Comparison of ENCODE assay signal across 35 cellular contexts in genomic region chr12:55861396-55861795, GRCh38. TPM values are rescaled to one million over a fixed set of nuclear protein-coding genes. Genes with fewer than 3 reads are reported as not detected.
"Had no signal": no experiment of that assay in that cellular context is flagged by ENCODE, and none has a peak within 500 bp of the region (broad histone marks: within the 10 kb centered on the region; RNA-seq: fewer than 3 reads in every experiment).

No MANE protein-coding gene starts in this region.

- H3K4me3 ChIP-seq: adrenal gland, ascending aorta, body of pancreas, breast epithelium, cardiac muscle cell had no signal

- FAIRE-seq: astrocyte, bronchial epithelial cell had no signal

- H3K36me3 ChIP-seq: adrenal gland, ascending aorta, brain microvascular endothelial cell, breast epithelium, cardiac muscle cell had no signal

- H3K9me3 ChIP-seq: adrenal gland, body of pancreas had no signal

- ATAC-seq: activated naive CD4-positive, alpha-beta T cell treated with anti-CD3 and anti-CD28 coated beads, Interleukin-2, amount 50 U/mL, for 72 hours; activated naive CD8-positive, alpha-beta T cell treated with anti-CD3 and anti-CD28 coated beads, Interleukin-2, amount 50 U/mL, for 24 hours; activated T-cell treated with anti-CD3 and anti-CD28 coated beads, Interleukin-2, amount 50 U/mL, for 4 hours; activated T-cell treated with anti-CD3 and anti-CD28 coated beads, Interleukin-2, amount 50 U/mL, for 72 hours; activated T-helper 17 cell treated with anti-CD3 and anti-CD28 coated beads, Interleukin-2, amount 50 U/mL, for 72 hours; body of pancreas had no signal

- H3K27me3 ChIP-seq: adrenal gland, ascending aorta, body of pancreas, brain microvascular endothelial cell, breast epithelium, cardiac muscle cell had no signal

- H3K27ac ChIP-seq: adrenal gland, body of pancreas, brain microvascular endothelial cell, breast epithelium, cardiac muscle cell had no signal

- H3K4me1 ChIP-seq: adrenal gland, body of pancreas, breast epithelium had no signal

- DNase-seq: activated effector memory CD4-positive, alpha-beta T cell treated with anti-CD3 and anti-CD28 coated beads, Interleukin-2, amount 50 U/mL, for 16 hours; activated effector memory CD4-positive, alpha-beta T cell treated with Interleukin-2 at 50 U/mL for 16 hours; activated gamma-delta T cell; activated gamma-delta T cell treated with Interleukin-2 at 50 U/mL for 16 hours; activated naive CD4-positive, alpha-beta T cell; activated naive CD4-positive, alpha-beta T cell treated with anti-CD3 and anti-CD28 coated beads for 36 hours; activated naive CD4-positive, alpha-beta T cell treated with anti-CD3 and anti-CD28 coated beads, Interleukin-2, amount 10 ng/mL, durations not matched to agents 7 days and 5 days; activated naive CD4-positive, alpha-beta T cell treated with anti-CD3 and anti-CD28 coated beads, Interleukin-2, amount 50 U/mL, for 16 hours; activated naive CD4-positive, alpha-beta T cell treated with Interleukin-2 at 50 U/mL for 16 hours; activated naive CD8-positive, alpha-beta T cell treated with anti-CD3 and anti-CD28 coated beads for 36 hours; activated naive CD8-positive, alpha-beta T cell treated with anti-CD3 and anti-CD28 coated beads, Interleukin-2, amount 10 ng/mL, durations not matched to agents 7 days and 5 days; activated naive CD8-positive, alpha-beta T cell treated with anti-CD3 and anti-CD28 coated beads, Interleukin-2, amount 50 U/mL, for 24 hours; activated T-cell treated with anti-CD3 and anti-CD28 coated beads, Interleukin-2, amount 50 U/mL, for 1 hour; activated T-cell treated with anti-CD3 and anti-CD28 coated beads, Interleukin-2, amount 50 U/mL, for 24 hours; activated T-cell treated with anti-CD3 and anti-CD28 coated beads, Interleukin-2, amount 50 U/mL, for 4 hours; activated T-cell treated with anti-CD3 and anti-CD28 coated beads, Interleukin-2, amount 50 U/mL, for 48 hours; activated T-cell treated with anti-CD3 and anti-CD28 coated beads, Interleukin-2, amount 50 U/mL, for 72 hours; adrenal gland; amniotic stem cell; amygdala; anterior cingulate cortex; body of pancreas; brain microvascular endothelial cell; caudate nucleus; central memory CD4-positive, alpha-beta T cell; cerebellar nuclear complex had no signal

RNA-seq across cellular contexts. Expression of gene MMP19, which starts 18.7 kb away (rescaled TPM):
- total RNA-seq: activated naive CD8-positive, alpha-beta T cell treated with anti-CD3 and anti-CD28 coated beads for 36 hours; activated T-cell treated with anti-CD3 and anti-CD28 coated beads, Interleukin-2, amount 50 U/mL, for 4 hours; activated T-helper 1 cell treated with anti-CD3 and anti-CD28 coated beads, Interleukin-12 subunit alpha, Interleukin-12 subunit beta, Interleukin-2, Interleukin-4 antibody, amounts not matched to agents 30 ng/mL and 10 ng/mL and 1 ng/mL, durations not matched to agents 14 hours and 24 hours and 36 hours; activated T-helper 17 cell treated with anti-CD3 and anti-CD28 coated beads, Interleukin-2, amount 50 U/mL, for 72 hours; activated T-helper 2 cell treated with anti-CD3 and anti-CD28 coated beads, Interferon-gamma antibody, Interleukin-2, Interleukin-4, amounts not matched to agents 10 μg/mL and 5 μg/mL and 100 μg/mL, durations not matched to agents 14 hours and 24 hours and 36 hours; cardiac muscle cell had no signal
